In the genomic region with DNA sequence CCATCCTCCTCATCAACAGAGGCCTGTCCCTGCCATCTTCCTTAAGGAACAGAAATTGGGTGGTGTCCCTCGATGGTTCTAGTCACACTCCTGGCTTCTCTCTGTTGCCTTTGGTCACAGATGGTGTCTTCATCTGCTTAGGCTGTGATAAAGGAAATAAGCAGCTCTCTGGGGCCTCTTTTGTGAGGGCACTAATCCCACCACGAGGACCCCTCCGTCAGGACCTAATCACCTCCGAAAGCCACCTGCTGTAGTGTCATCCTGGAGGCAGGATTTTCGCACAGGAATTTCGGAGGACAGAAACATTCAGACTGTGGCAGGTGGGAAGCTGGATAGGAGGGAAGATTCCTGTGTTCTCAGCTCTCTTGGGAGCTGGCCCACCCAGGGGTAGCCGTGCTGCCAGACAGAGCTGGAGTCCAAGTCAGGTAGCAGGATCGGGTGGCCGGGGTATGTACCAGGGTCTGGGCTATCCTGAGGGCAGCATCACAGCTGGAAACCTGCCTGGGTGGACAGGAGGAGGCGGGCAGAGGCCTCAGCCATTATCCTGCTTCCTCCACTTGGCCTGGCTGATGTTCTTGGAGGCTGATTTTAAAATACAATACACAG, we compare ENCODE assay signal across 25 cellular contexts.
"Had no signal": no experiment of that assay in that cellular context is flagged by ENCODE, and none has a peak within 500 bp of the region (broad histone marks: within the 10 kb centered on the region; RNA-seq: fewer than 3 reads in every experiment).

No MANE protein-coding gene starts in this region.

- H3K27ac ChIP-seq: brain microvascular endothelial cell, coronary artery, thoracic aorta, vagina had no signal

- H3K9me3 ChIP-seq: thoracic aorta, vagina had no signal

- H3K27me3 ChIP-seq: brain microvascular endothelial cell, dorsolateral prefrontal cortex, spleen, vagina had no signal

- H3K27ac Mint-ChIP-seq: activated B cell treated with CpG ODN at 0.5 μM for 24 hours; activated CD8-positive, alpha-beta T cell treated with anti-CD3 and anti-CD28 coated beads, Interleukin-2, amount 10 ng/mL, durations not matched to agents 7 days and 5 days; activated naive CD4-positive, alpha-beta T cell treated with anti-CD3 and anti-CD28 coated beads, Interleukin-2, amount 10 ng/mL, durations not matched to agents 7 days and 5 days; activated naive CD8-positive, alpha-beta T cell treated with anti-CD3 and anti-CD28 coated beads, Interleukin-2, amount 10 ng/mL, durations not matched to agents 7 days and 5 days; activated T-cell treated with anti-CD3 and anti-CD28 coated beads, Interleukin-2, amount 50 U/mL, for 24 hours; naive thymus-derived CD8-positive, alpha-beta T cell; stimulated activated naive CD8-positive, alpha-beta T cell treated with anti-CD3 and anti-CD28 coated beads, Interleukin-15, Interleukin-2, amounts not matched to agents 100 ng/mL and 50 ng/mL, for 24 hours had no signal

- H3K9me3 Mint-ChIP-seq: activated naive CD8-positive, alpha-beta T cell treated with anti-CD3 and anti-CD28 coated beads, Interleukin-2, amount 10 ng/mL, durations not matched to agents 7 days and 5 days; activated T-cell treated with anti-CD3 and anti-CD28 coated beads, Interleukin-2, amount 50 U/mL, for 24 hours; effector memory CD8-positive, alpha-beta T cell; stimulated activated naive CD8-positive, alpha-beta T cell treated with anti-CD3 and anti-CD28 coated beads, Interleukin-15, Interleukin-2, amounts not matched to agents 100 ng/mL and 50 ng/mL, for 24 hours had no signal

- DNase-seq: activated B cell treated with CpG ODN at 0.5 μM for 24 hours; activated CD8-positive, alpha-beta T cell treated with anti-CD3 and anti-CD28 coated beads, Interleukin-2, amount 10 ng/mL, durations not matched to agents 7 days and 5 days; activated gamma-delta T cell; activated naive CD4-positive, alpha-beta T cell treated with anti-CD3 and anti-CD28 coated beads, Interleukin-2, amount 10 ng/mL, durations not matched to agents 7 days and 5 days; activated naive CD8-positive, alpha-beta T cell treated with anti-CD3 and anti-CD28 coated beads, Interleukin-2, amount 10 ng/mL, durations not matched to agents 7 days and 5 days; activated T-cell treated with anti-CD3 and anti-CD28 coated beads, Interleukin-2, amount 50 U/mL, for 24 hours; brain microvascular endothelial cell; dorsolateral prefrontal cortex; effector memory CD8-positive, alpha-beta T cell; foreskin fibroblast; hippocampal formation; kidney; mammary epithelial cell; midbrain; naive thymus-derived CD8-positive, alpha-beta T cell; right cardiac atrium; spleen; stimulated activated CD4-positive, alpha-beta T cell treated with anti-CD3 and anti-CD28 coated beads, Interleukin-2, amount 100 ng/mL, for 48 hours; T-helper 2 cell; trophoblast cell had no signal

- H3K4me3 Mint-ChIP-seq: activated B cell treated with CpG ODN at 0.5 μM for 24 hours; activated CD8-positive, alpha-beta T cell treated with anti-CD3 and anti-CD28 coated beads, Interleukin-2, amount 10 ng/mL, durations not matched to agents 7 days and 5 days; activated naive CD4-positive, alpha-beta T cell treated with anti-CD3 and anti-CD28 coated beads, Interleukin-2, amount 10 ng/mL, durations not matched to agents 7 days and 5 days; activated naive CD8-positive, alpha-beta T cell treated with anti-CD3 and anti-CD28 coated beads, Interleukin-2, amount 10 ng/mL, durations not matched to agents 7 days and 5 days; activated T-cell treated with anti-CD3 and anti-CD28 coated beads, Interleukin-2, amount 50 U/mL, for 24 hours; effector memory CD8-positive, alpha-beta T cell; naive thymus-derived CD8-positive, alpha-beta T cell; neural crest cell; stimulated activated naive CD8-positive, alpha-beta T cell treated with anti-CD3 and anti-CD28 coated beads, Interleukin-15, Interleukin-2, amounts not matched to agents 100 ng/mL and 50 ng/mL, for 24 hours had no signal

- ATAC-seq: activated CD8-positive, alpha-beta T cell treated with anti-CD3 and anti-CD28 coated beads, Interleukin-2, amount 10 ng/mL, durations not matched to agents 7 days and 5 days; effector memory CD8-positive, alpha-beta T cell; naive thymus-derived CD8-positive, alpha-beta T cell; right cardiac atrium had no signal

- H3K27me3 Mint-ChIP-seq: activated B cell treated with CpG ODN at 0.5 μM for 24 hours; activated naive CD8-positive, alpha-beta T cell treated with anti-CD3 and anti-CD28 coated beads, Interleukin-2, amount 10 ng/mL, durations not matched to agents 7 days and 5 days; activated T-cell treated with anti-CD3 and anti-CD28 coated beads, Interleukin-2, amount 50 U/mL, for 24 hours; stimulated activated naive CD8-positive, alpha-beta T cell treated with anti-CD3 and anti-CD28 coated beads, Interleukin-15, Interleukin-2, amounts not matched to agents 100 ng/mL and 50 ng/mL, for 24 hours had no signal

- H3K36me3 Mint-ChIP-seq: activated naive CD4-positive, alpha-beta T cell treated with anti-CD3 and anti-CD28 coated beads, Interleukin-2, amount 10 ng/mL, durations not matched to agents 7 days and 5 days; naive thymus-derived CD8-positive, alpha-beta T cell had no signal

- H3K4me3 ChIP-seq: coronary artery, dorsolateral prefrontal cortex, spleen, thoracic aorta, vagina had no signal

- H3K36me3 ChIP-seq: brain microvascular endothelial cell, thoracic aorta, vagina had no signal
